In the genomic region with DNA sequence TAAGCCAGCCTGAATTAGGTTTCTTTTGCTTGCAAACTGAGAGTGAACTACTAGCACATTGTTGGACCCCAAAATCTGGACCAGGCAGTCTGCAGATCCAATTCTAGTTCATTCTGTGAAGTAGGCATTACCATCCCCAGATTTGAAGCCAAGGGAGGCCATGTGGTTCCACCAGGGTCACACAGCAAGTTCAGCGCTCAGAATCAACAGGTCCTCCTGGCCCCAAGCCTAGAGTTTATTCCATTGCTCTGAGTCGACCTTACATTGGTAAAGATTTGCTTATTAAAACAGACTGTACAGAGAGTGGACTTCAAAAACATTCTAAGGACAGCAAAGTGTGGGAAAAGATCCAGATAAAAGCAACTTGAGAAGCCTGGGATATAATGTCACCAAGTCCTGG, we compare ENCODE assay signal across 1 cellular context.
TF ChIP-seq lines count a peak whose summit lies in the region.

No MANE protein-coding gene starts in this region.

TF ChIP-seq in HEK293, 187 proteins besides CTCF, POLR2A, EP300 and RAD21 (continued from another document):
- TF ChIP-seq ZNF404 (tag by site-specific recombination; IDR thresholded peaks at IDR 0.05) (no peak), ZNF2 (tag by site-specific recombination; IDR thresholded peaks at IDR 0.05) (no peak), SCRT1 (tag by site-specific recombination; IDR thresholded peaks at IDR 0.05; ENCODE audit: borderline replicate concordance) (peak; percentile 53; the same call in 1 of the 2 replicates), ZNF558 (tag by site-specific recombination; IDR thresholded peaks at IDR 0.05) (no peak), ZNF175 (tag by site-specific recombination; IDR thresholded peaks at IDR 0.05) (no peak), RBAK (tag by site-specific recombination; IDR thresholded peaks at IDR 0.05) (no peak), ZNF785 (tag by site-specific recombination; IDR thresholded peaks at IDR 0.05) (no peak)
- TF ChIP-seq, protein P1, sequence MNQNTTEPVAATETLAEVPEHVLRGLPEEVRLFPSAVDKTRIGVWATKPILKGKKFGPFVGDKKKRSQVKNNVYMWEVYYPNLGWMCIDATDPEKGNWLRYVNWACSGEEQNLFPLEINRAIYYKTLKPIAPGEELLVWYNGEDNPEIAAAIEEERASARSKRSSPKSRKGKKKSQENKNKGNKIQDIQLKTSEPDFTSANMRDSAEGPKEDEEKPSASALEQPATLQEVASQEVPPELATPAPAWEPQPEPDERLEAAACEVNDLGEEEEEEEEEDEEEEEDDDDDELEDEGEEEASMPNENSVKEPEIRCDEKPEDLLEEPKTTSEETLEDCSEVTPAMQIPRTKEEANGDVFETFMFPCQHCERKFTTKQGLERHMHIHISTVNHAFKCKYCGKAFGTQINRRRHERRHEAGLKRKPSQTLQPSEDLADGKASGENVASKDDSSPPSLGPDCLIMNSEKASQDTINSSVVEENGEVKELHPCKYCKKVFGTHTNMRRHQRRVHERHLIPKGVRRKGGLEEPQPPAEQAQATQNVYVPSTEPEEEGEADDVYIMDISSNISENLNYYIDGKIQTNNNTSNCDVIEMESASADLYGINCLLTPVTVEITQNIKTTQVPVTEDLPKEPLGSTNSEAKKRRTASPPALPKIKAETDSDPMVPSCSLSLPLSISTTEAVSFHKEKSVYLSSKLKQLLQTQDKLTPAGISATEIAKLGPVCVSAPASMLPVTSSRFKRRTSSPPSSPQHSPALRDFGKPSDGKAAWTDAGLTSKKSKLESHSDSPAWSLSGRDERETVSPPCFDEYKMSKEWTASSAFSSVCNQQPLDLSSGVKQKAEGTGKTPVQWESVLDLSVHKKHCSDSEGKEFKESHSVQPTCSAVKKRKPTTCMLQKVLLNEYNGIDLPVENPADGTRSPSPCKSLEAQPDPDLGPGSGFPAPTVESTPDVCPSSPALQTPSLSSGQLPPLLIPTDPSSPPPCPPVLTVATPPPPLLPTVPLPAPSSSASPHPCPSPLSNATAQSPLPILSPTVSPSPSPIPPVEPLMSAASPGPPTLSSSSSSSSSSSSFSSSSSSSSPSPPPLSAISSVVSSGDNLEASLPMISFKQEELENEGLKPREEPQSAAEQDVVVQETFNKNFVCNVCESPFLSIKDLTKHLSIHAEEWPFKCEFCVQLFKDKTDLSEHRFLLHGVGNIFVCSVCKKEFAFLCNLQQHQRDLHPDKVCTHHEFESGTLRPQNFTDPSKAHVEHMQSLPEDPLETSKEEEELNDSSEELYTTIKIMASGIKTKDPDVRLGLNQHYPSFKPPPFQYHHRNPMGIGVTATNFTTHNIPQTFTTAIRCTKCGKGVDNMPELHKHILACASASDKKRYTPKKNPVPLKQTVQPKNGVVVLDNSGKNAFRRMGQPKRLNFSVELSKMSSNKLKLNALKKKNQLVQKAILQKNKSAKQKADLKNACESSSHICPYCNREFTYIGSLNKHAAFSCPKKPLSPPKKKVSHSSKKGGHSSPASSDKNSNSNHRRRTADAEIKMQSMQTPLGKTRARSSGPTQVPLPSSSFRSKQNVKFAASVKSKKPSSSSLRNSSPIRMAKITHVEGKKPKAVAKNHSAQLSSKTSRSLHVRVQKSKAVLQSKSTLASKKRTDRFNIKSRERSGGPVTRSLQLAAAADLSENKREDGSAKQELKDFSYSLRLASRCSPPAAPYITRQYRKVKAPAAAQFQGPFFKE (tag by site-specific recombination; IDR thresholded peaks at IDR 0.05; ENCODE audit: borderline replicate concordance): no peak
TF ChIP-seq in HEK293: peak in this region for 2.
